16 cellular contexts compared by ENCODE assay signal in the genomic region with DNA sequence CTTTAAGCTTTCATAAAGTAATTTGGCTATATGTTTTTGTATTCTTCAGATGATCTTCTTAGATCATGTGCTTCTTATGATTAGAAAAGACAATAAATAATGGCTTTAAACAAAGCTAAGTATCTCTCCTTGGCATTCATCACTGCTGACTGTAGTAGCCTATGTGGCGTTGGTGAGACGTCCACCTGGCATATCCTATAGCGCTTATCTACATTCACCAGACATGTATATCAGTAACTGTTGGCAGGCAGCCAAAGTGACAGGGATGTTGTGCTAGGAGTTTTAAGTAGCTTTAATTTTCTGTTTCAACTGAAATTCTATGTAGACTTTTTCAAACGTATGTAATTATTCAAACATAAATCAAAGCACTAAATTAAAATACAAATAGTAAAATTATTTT.
DNase-seq lines count a peak whose midpoint lies in the region; TF ChIP-seq lines count a peak whose summit lies in the region.
"Had no signal": no experiment of that assay in that cellular context is flagged by ENCODE, and none has a peak within 500 bp of the region (broad histone marks: within the 10 kb centered on the region; RNA-seq: fewer than 3 reads in every experiment).

No MANE protein-coding gene starts in this region.

- H3K9me3 ChIP-seq in SK-N-SH (no peaks in the 10 kb centered on the region), H9 (ENCODE audit: control insufficient read depth, low read depth, low read length) (no peaks in the 10 kb centered on the region)

- H3K4ac ChIP-seq in H9 (ENCODE audit: low read depth, low read length): no peak overlapping the region

- H3K9ac ChIP-seq in SK-N-SH (no peak overlapping the region), H9 (ENCODE audit: extremely low read depth, insufficient read length, low read length) (no peak overlapping the region)

- H2BK120ac ChIP-seq in H9 (ENCODE audit: low read depth, low read length, poor library complexity, severe bottlenecking): no peak overlapping the region

- no peak overlapping the region for H3K14ac ChIP-seq in H9 (ENCODE audit: insufficient read depth, low read length)

- H3K23ac ChIP-seq in H9 (ENCODE audit: insufficient read length, low read depth, low read length): no peak overlapping the region

- POLR2A ChIA-PET in SK-N-SH (lab: Yijun Ruan, JAX): interaction anchor here (0.6 kb wide), 1 partner anchor 120 kb away, joined by 3 read pairs; no protein-coding TSS in a partner anchor

- H3K4me3 Mint-ChIP-seq in H9: no peak overlapping the region
- H3K4me3 Mint-ChIP-seq: T-cell had no signal

- H3K9me3 Mint-ChIP-seq in H9: no peaks in the 10 kb centered on the region
- H3K9me3 Mint-ChIP-seq: T-cell had no signal

- 38% methylated on average over 4 of the region's 4 CpGs for WGBS in SK-N-SH (ENCODE audit: low lambda C conversion rate)
- no CpG with 5 or more reads among the region's 4 CpGs for WGBS in H9 (ENCODE audit: extremely low coverage, insufficient read length, low lambda C conversion rate)

- no peaks in the 10 kb centered on the region for H3K36me3 Mint-ChIP-seq in H9 (ENCODE audit: insufficient read depth in 1 of 3, low read depth in 3 of 3)
- H3K36me3 Mint-ChIP-seq: T-cell had no signal

- H2BK15ac ChIP-seq in H9 (ENCODE audit: low read depth, low read length): no peak overlapping the region

- H3K36me3 ChIP-seq in SK-N-SH (replicated peaks in 1 of 2; ENCODE audit: control insufficient read depth in 1 of 2, insufficient read depth in 2 of 2, low read length in 1 of 2): no peaks in the 10 kb centered on the region

- no peaks in the 10 kb centered on the region for H3K27me3 Mint-ChIP-seq in H9 (ENCODE audit: low read depth)

- H3K23me2 ChIP-seq in H9 (ENCODE audit: insufficient read length, low read depth, low read length, poor library complexity, severe bottlenecking): no peaks in the 10 kb centered on the region

- peaks cover 3 to 7% of the 10 kb centered on the region in 2 experiments; a peak in 3 of 4 replicates for H3K4me1 Mint-ChIP-seq in H9
- H3K4me1 Mint-ChIP-seq: T-cell had no signal

- H3K27ac ChIP-seq in SK-N-SH (ENCODE audit: low read depth in 2 of 2, low read length in 1 of 2): peak overlapping the region in 1 of 2 experiments; percentile 55; a peak in 1 of 4 replicates
- H3K27ac ChIP-seq in H9 (ENCODE audit: insufficient read length, low read depth, low read length): no peak overlapping the region
- H3K27ac ChIP-seq: PC-9 had no signal

- DNase-seq in D341Med (ENCODE audit: low spot score): peak; percentile 36
- peak; percentile 81 for DNase-seq in NCI-H1105 treated with DMSO at 0.1 percent for 48 hours (lab: John Stamatoyannopoulos, UW)
- peak; percentile 75 for DNase-seq in SK-N-SH
- peak; percentile 86 for DNase-seq in glomerular endothelial cell (ENCODE audit: extremely low read depth, low read depth, low spot score)
- no peak for DNase-seq in H9
- no peak for DNase-seq in cortex of kidney (lab: John Stamatoyannopoulos, UW)
- no peak for DNase-seq in islet precursor cell
- DNase-seq in medulla oblongata (ENCODE audit: extremely low spot score): no peak
- DNase-seq: DMS79; MV-4-11; NCI-H226; nucleus accumbens; PC-9; stimulated activated CD4-positive, alpha-beta T cell treated with anti-CD3 and anti-CD28 coated beads, Interleukin-4, amount 100 ng/mL, for 4 hours; T-cell; trophoblast cell had no signal

- no peak overlapping the region for H3K27ac Mint-ChIP-seq in H9
- H3K27ac Mint-ChIP-seq: T-cell had no signal

- no peak overlapping the region for H3K4me2 ChIP-seq in SK-N-SH
- H3K4me2 ChIP-seq in H9 (ENCODE audit: insufficient read depth, insufficient read length, low read length): no peak overlapping the region
- H3K4me2 ChIP-seq: PC-9 had no signal

- no peak for TF ChIP-seq CTCF in SK-N-SH (IDR thresholded peaks at IDR 0.05)
- TF ChIP-seq CTCF in H9 (conservative IDR thresholded peaks at IDR 0.05): no peak

- no peak overlapping the region for H2AK5ac ChIP-seq in H9 (ENCODE audit: insufficient read length, low read length)

- H3K27me3 ChIP-seq in SK-N-SH (ENCODE audit: insufficient read depth) (no peaks in the 10 kb centered on the region), H9 (ENCODE audit: insufficient read depth, low read length) (no peaks in the 10 kb centered on the region)

- TF ChIP-seq EP300 in SK-N-SH (IDR thresholded peaks at IDR 0.05; ENCODE audit: borderline replicate concordance in 1 of 2, low read depth in 1 of 2, low read length in 1 of 2): peak in 1 of 2 experiments; percentile 72; a peak in 2 of 4 replicates

- H3K79me2 ChIP-seq in SK-N-SH (ENCODE audit: insufficient read depth) (no peaks in the 10 kb centered on the region), H9 (ENCODE audit: insufficient read depth, low read length) (no peaks in the 10 kb centered on the region)

- H2BK20ac ChIP-seq in H9 (ENCODE audit: low read depth, low read length, poor library complexity, severe bottlenecking): no peak overlapping the region

- H4K8ac ChIP-seq in H9 (replicated peaks; ENCODE audit: insufficient read length, low read depth, low read length): no peak overlapping the region

- H3K4me1 ChIP-seq in SK-N-SH (ENCODE audit: control insufficient read depth in 1 of 2, insufficient read depth in 2 of 2, low read depth in 1 of 2, low read length in 1 of 2) (peaks cover 0 to 10% of the 10 kb centered on the region in 2 experiments; a peak in 2 of 4 replicates), H9 (ENCODE audit: insufficient read depth, low read length) (no peaks in the 10 kb centered on the region)

- H3K9me2 ChIP-seq in SK-N-SH: no peaks in the 10 kb centered on the region

- H4K20me1 ChIP-seq in SK-N-SH (ENCODE audit: insufficient read depth) (no peaks in the 10 kb centered on the region), H9 (ENCODE audit: control insufficient read depth, insufficient read depth, insufficient read length) (no peaks in the 10 kb centered on the region)

- TF ChIP-seq RAD21 in SK-N-SH (IDR thresholded peaks at IDR 0.05; ENCODE audit: low read length): no peak

- H2BK5ac ChIP-seq in H9 (ENCODE audit: insufficient read length, low read length): no peak overlapping the region

- H3K18ac ChIP-seq in H9 (ENCODE audit: insufficient read length, low read depth, low read length): no peak overlapping the region

- CTCF ChIA-PET in SK-N-SH (lab: Yijun Ruan, JAX): interaction anchor here (0.7 to 1.8 kb wide), 4 partner anchors 11 to 553 kb away, joined by 3 to 4 read pairs (median 4); no protein-coding TSS in a partner anchor

- no peak overlapping the region for H3T11ph ChIP-seq in H9 (ENCODE audit: low read length)

- H3F3A ChIP-seq in SK-N-SH (replicated peaks; ENCODE audit: insufficient read depth): no peaks in the 10 kb centered on the region

- H4K91ac ChIP-seq in H9 (ENCODE audit: insufficient read length, low read depth, low read length): no peak overlapping the region

- H2AFZ ChIP-seq in SK-N-SH (ENCODE audit: low read depth): no peak overlapping the region
- H2AFZ ChIP-seq in H9 (ENCODE audit: low read length): no peak overlapping the region
- H2AFZ ChIP-seq: PC-9 had no signal

- no peak overlapping the region for H2BK12ac ChIP-seq in H9 (ENCODE audit: insufficient read length, low read depth, low read length)

- no peak overlapping the region for H3K4me3 ChIP-seq in SK-N-SH (ENCODE audit: low read depth in 2 of 2, low read length in 1 of 2)
- H3K4me3 ChIP-seq: PC-9 had no signal

- H4K5ac ChIP-seq in H9 (ENCODE audit: insufficient read length, low read depth, low read length): no peak overlapping the region

- H3K79me1 ChIP-seq in H9 (ENCODE audit: insufficient read depth, low read depth, low read length, poor library complexity, severe bottlenecking): no peaks in the 10 kb centered on the region

- H3K56ac ChIP-seq in H9 (ENCODE audit: insufficient read length, low read depth, low read length): no peak overlapping the region

TF ChIP-seq in SK-N-SH, 30 proteins besides CTCF, POLR2A, EP300 and RAD21:
- TF ChIP-seq, protein P1, sequence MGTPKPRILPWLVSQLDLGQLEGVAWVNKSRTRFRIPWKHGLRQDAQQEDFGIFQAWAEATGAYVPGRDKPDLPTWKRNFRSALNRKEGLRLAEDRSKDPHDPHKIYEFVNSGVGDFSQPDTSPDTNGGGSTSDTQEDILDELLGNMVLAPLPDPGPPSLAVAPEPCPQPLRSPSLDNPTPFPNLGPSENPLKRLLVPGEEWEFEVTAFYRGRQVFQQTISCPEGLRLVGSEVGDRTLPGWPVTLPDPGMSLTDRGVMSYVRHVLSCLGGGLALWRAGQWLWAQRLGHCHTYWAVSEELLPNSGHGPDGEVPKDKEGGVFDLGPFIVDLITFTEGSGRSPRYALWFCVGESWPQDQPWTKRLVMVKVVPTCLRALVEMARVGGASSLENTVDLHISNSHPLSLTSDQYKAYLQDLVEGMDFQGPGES (IDR thresholded peaks at IDR 0.05; ENCODE audit: low read depth, low read length): no peak
- TF ChIP-seq JUND (IDR thresholded peaks at IDR 0.05) (no peak), NFIC (IDR thresholded peaks at IDR 0.05; ENCODE audit: borderline replicate concordance) (peak; percentile 51; the same call in 1 of the 2 replicates), CHD2 (IDR thresholded peaks at IDR 0.05; ENCODE audit: low read length, partially characterized antibody) (peak; percentile 43), RCOR1 (IDR thresholded peaks at IDR 0.05; ENCODE audit: low read length) (peak; percentile 52; the same call in 1 of the 2 replicates), GATA2 (CRISPR knock-in tag; IDR thresholded peaks at IDR 0.05) (peak; percentile 93), RXRA (IDR thresholded peaks at IDR 0.05; ENCODE audit: borderline replicate concordance, low read depth) (no peak), TCF12 (IDR thresholded peaks at IDR 0.05) (peak; percentile 41; the same call in 1 of the 2 replicates)

Comparison
In these comparisons a context has a peak if more than half of its experiments do, and no peak if none do; other contexts are left out.
1. DNase-seq: peak in D341Med (single experiment), NCI-H1105 treated with DMSO at 0.1 percent for 48 hours (single experiment), SK-N-SH (single experiment) and glomerular endothelial cell (single experiment); none in H9 (single experiment), cortex of kidney (single experiment), islet precursor cell (single experiment) and medulla oblongata (single experiment).